In the genomic region with DNA sequence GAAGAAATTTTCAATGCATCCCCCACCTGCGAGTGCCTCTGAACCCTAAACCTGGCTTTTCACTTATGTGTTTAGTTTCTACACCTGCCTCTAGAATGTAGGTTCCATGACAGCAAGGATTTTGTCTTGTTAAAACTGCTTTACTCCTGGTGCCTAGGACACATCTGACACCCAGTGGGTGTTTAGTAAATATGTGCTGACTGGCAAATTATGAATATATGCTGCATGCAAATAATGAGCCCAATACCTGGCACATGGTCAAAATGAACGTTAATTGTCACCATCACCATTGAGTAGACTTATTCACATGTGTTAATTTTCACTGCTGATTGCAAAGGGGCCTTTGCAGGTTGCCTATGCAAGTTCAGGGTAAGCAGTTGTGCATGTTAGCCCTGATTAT, we compare ENCODE assay signal across 9 cellular contexts.
"Had no signal": no experiment of that assay in that cellular context is flagged by ENCODE, and none has a peak within 500 bp of the region (broad histone marks: within the 10 kb centered on the region; RNA-seq: fewer than 3 reads in every experiment).

No MANE protein-coding gene starts in this region.

- H3K9me3 Mint-ChIP-seq: HFFc6 had no signal

- H3K9me3 ChIP-seq: HAP-1 had no signal

- H2AFZ ChIP-seq: GM23248 had no signal

- H3K36me3 ChIP-seq: HAP-1 had no signal

- H3K9ac ChIP-seq: GM23248 had no signal

- ATAC-seq: HCT116 had no signal

- H3K27ac ChIP-seq: GM23248, HL-60 had no signal

- H3K4me3 Mint-ChIP-seq: HFFc6, IgD-negative memory B cell had no signal

- H3K4me1 ChIP-seq: HAP-1 had no signal

- H3K27ac Mint-ChIP-seq: HFFc6, IgD-negative memory B cell had no signal

- H3K4me3 ChIP-seq: GM23248, HAP-1 had no signal

- DNase-seq: GM23248, GOT3, H7, HFFc6, KG1 had no signal
